Comparison of ENCODE assay signal across 32 cellular contexts in the genomic region with DNA sequence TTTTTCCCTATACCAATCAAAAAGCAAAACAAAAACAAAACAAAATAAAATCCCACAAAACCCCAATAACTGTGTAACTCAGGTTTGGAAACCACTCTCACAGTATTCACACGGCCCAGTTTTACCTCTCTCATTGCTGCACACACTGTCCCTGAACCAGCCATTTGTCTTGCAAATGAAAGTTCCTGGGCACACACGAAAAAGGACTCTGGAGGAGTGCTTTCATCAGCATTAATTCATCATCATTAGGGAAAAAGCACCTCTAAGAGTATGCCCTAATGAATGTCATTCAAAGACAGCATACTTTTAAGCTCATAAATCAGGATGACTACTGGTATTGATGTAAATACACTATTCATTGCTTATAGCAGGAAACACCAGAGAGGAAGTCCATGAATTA.
"Had no signal": no experiment of that assay in that cellular context is flagged by ENCODE, and none has a peak within 500 bp of the region (broad histone marks: within the 10 kb centered on the region; RNA-seq: fewer than 3 reads in every experiment).

No MANE protein-coding gene starts in this region.

- H3K79me2 ChIP-seq: hepatocyte had no signal

- H3K27ac ChIP-seq: adrenal gland, breast epithelium, cardiac muscle cell, colonic mucosa, foreskin keratinocyte, gastrocnemius medialis, heart right ventricle, hepatocyte, WERI-Rb-1 had no signal

- H2AFZ ChIP-seq: hepatocyte had no signal

- H3K9me3 ChIP-seq: adrenal gland, breast epithelium, colonic mucosa, gastrocnemius medialis, heart right ventricle had no signal

- ATAC-seq: activated CD4-positive, CD25-positive, alpha-beta regulatory T cell treated with anti-CD3 and anti-CD28 coated beads, Interleukin-2, amount 50 U/mL, for 24 hours; activated CD8-positive, alpha-beta T cell treated with anti-CD3 and anti-CD28 coated beads for 36 hours; activated naive CD8-positive, alpha-beta T cell treated with anti-CD3 and anti-CD28 coated beads, Interleukin-2, amount 50 U/mL, for 24 hours; esophagus mucosa; foreskin keratinocyte; T-helper 17 cell had no signal

- H3K27me3 ChIP-seq: adrenal gland, breast epithelium, cardiac muscle cell, colonic mucosa, foreskin keratinocyte, gastrocnemius medialis, heart right ventricle, hepatocyte had no signal

- FAIRE-seq: endometrium had no signal

- H3K4me1 ChIP-seq: adrenal gland, breast epithelium, colonic mucosa had no signal

- H3K36me3 ChIP-seq: adrenal gland, breast epithelium, cardiac muscle cell, colonic mucosa, gastrocnemius medialis, heart right ventricle, WERI-Rb-1 had no signal

- H3K4me2 ChIP-seq: hepatocyte had no signal

- DNase-seq: activated B cell treated with CpG ODN at 0.5 μM for 24 hours; activated CD4-positive, alpha-beta T cell treated with anti-CD3 and anti-CD28 coated beads for 48 hours; activated CD4-positive, alpha-beta T cell treated with anti-CD3 and anti-CD28 coated beads, Interleukin-2, amount 50 U/mL, for 1 hour; activated CD4-positive, alpha-beta T cell treated with anti-CD3 and anti-CD28 coated beads, Interleukin-2, amount 50 U/mL, for 48 hours; activated CD8-positive, alpha-beta memory T cell treated with anti-CD3 and anti-CD28 coated beads for 24 hours; activated CD8-positive, alpha-beta memory T cell treated with anti-CD3 and anti-CD28 coated beads, Interleukin-2, amount 50 U/mL, for 4 hours; activated CD8-positive, alpha-beta T cell treated with anti-CD3 and anti-CD28 coated beads for 36 hours; activated effector memory CD4-positive, alpha-beta T cell treated with anti-CD3 and anti-CD28 coated beads, Interleukin-2, amount 50 U/mL, for 16 hours; activated naive CD4-positive, alpha-beta T cell treated with anti-CD3 and anti-CD28 coated beads for 36 hours; activated naive CD8-positive, alpha-beta T cell treated with anti-CD3 and anti-CD28 coated beads for 36 hours; activated naive CD8-positive, alpha-beta T cell treated with anti-CD3 and anti-CD28 coated beads, Interleukin-2, amount 50 U/mL, for 24 hours; activated T-cell treated with anti-CD3 and anti-CD28 coated beads, Interleukin-2, amount 50 U/mL, for 1 hour; activated T-cell treated with anti-CD3 and anti-CD28 coated beads, Interleukin-2, amount 50 U/mL, for 48 hours; amygdala; aorta; central memory CD4-positive, alpha-beta T cell; cerebellar nuclear complex; colonic mucosa; effector CD8-positive, alpha-beta T cell; foreskin keratinocyte; gastrocnemius medialis; heart right ventricle; T-helper 17 cell; T1000; WERI-Rb-1 had no signal

- H3K4me3 ChIP-seq: adrenal gland, breast epithelium, cardiac muscle cell, colonic mucosa, gastrocnemius medialis, heart right ventricle, hepatocyte had no signal
